ENCODE assay signal across 11 cellular contexts in the genomic region with DNA sequence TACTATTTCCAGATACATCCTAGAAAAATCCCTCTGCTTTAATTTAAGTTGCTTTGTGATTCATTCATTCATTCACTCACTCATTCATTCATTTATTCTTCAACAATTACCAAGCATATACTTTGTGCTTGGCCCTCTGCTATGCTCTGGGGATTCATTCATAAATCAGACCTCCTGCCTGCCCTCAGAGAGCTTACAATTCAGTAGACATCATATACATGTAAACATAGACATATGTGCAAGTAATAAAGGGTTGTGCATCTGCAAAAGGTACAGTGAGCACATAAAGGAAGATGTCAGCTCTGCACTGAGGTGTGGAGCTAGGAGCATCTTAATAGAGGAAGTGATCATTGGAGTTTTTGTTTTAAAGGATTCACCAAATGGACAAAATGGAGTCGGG.
"Had no signal": no experiment of that assay in that cellular context is flagged by ENCODE, and none has a peak within 500 bp of the region (broad histone marks: within the 10 kb centered on the region; RNA-seq: fewer than 3 reads in every experiment).

No MANE protein-coding gene starts in this region.

- H3K9me3 ChIP-seq: HAP-1 had no signal

- H3K4me3 ChIP-seq: GM23248, GM23338, HAP-1 had no signal

- FAIRE-seq: H1, H54 had no signal

- ATAC-seq: GM23338, HCT116 had no signal

- H2AFZ ChIP-seq: GM23248, GM23338 had no signal

- H3K27ac Mint-ChIP-seq: GM23338, H9, HFFc6 had no signal

- H3K9ac ChIP-seq: GM23248 had no signal

- H3K36me3 ChIP-seq: HAP-1 had no signal

- H3K4me2 ChIP-seq: GM23338 had no signal

- H3K27ac ChIP-seq: GM23248 had no signal

- H3K4me3 Mint-ChIP-seq: GM23338, H9, HFFc6 had no signal

- DNase-seq: GM23248, GOT3, H7, H9, HCEC 1CT, HFFc6 had no signal

- H3K4me1 Mint-ChIP-seq: GM23338, H9 had no signal

- H3K4me1 ChIP-seq: HAP-1 had no signal

- H3K9me3 Mint-ChIP-seq: GM23338, H9, HFFc6 had no signal
